In genomic region chr3:52721002-52721741, GRCh38 we compare ENCODE assay signal across 12 cellular contexts. TPM values are rescaled to one million over a fixed set of nuclear protein-coding genes. Genes with fewer than 3 reads are reported as not detected.
DNase-seq lines count a peak whose midpoint lies in the region; ATAC-seq, FAIRE-seq and TF ChIP-seq lines count a peak whose summit lies in the region.
"Had no signal": no experiment of that assay in that cellular context is flagged by ENCODE, and none has a peak within 500 bp of the region (broad histone marks: within the 10 kb centered on the region; RNA-seq: fewer than 3 reads in every experiment).

No MANE protein-coding gene starts in this region.

- no peaks in the 10 kb centered on the region for H3K27me3 Mint-ChIP-seq in CD4-positive, CD25-positive, alpha-beta regulatory T cell
- H3K27me3 Mint-ChIP-seq: activated B cell treated with CpG ODN at 0.5 μM for 24 hours had no signal

- peaks cover 9% of the 10 kb centered on the region for H3K36me3 Mint-ChIP-seq in CD4-positive, CD25-positive, alpha-beta regulatory T cell

- peak overlapping the region; percentile 18 for H3K27ac ChIP-seq in CD4-positive, CD25-positive, alpha-beta regulatory T cell (ENCODE audit: insufficient read depth, low read length, poor library complexity, severe bottlenecking)
- H3K27ac ChIP-seq in gastroesophageal sphincter (no peak overlapping the region), pancreas (no peak overlapping the region)
- H3K27ac ChIP-seq: cardiac muscle cell had no signal

- peak; percentile 50 to 53 for ATAC-seq in CD4-positive, CD25-positive, alpha-beta regulatory T cell (ENCODE audit: low read depth in 2 of 2)
- ATAC-seq in GM19395 (IDR thresholded peaks at IDR 0.05; ENCODE audit: unreplicated experiment) (peak; percentile 71), gastroesophageal sphincter (peak; percentile 31), HG02798 (IDR thresholded peaks at IDR 0.05; ENCODE audit: poor library complexity, unreplicated experiment) (no peak), pancreas (no peak)

- FAIRE-seq in pancreas (lab: Jason Lieb, UNC), result no peak

- intact Hi-C loops in pancreas (cut with DNase I), result no loop called here

- no peaks in the 10 kb centered on the region for H3K27me3 ChIP-seq in CD4-positive, CD25-positive, alpha-beta regulatory T cell (ENCODE audit: control insufficient read depth, insufficient read depth, low read length)
- H3K27me3 ChIP-seq in gastroesophageal sphincter, result no peaks in the 10 kb centered on the region
- no peaks in the 10 kb centered on the region for H3K27me3 ChIP-seq in pancreas
- H3K27me3 ChIP-seq: cardiac muscle cell, heart right ventricle had no signal

- H3K4me1 Mint-ChIP-seq in CD4-positive, CD25-positive, alpha-beta regulatory T cell, result peaks cover 10 to 22% (median 12%) of the 10 kb centered on the region in 4 donors

- TF ChIP-seq CTCF in gastroesophageal sphincter (IDR thresholded peaks at IDR 0.05), result no peak
- no peak for TF ChIP-seq CTCF in pancreas (IDR thresholded peaks at IDR 0.05)

- H3K9me3 Mint-ChIP-seq in CD4-positive, CD25-positive, alpha-beta regulatory T cell, result peaks cover 0 to 5% (median 0%) of the 10 kb centered on the region in 7 donors

- H3K36me3 ChIP-seq in CD4-positive, CD25-positive, alpha-beta regulatory T cell (ENCODE audit: control insufficient read depth, insufficient read depth, low read length), result no peaks in the 10 kb centered on the region
- H3K36me3 ChIP-seq in gastroesophageal sphincter (peaks cover 0 to 31% of the 10 kb centered on the region in 2 donors), pancreas (no peaks in the 10 kb centered on the region)
- H3K36me3 ChIP-seq: cardiac muscle cell had no signal

- peak in 2 of 3 donors; percentile 28 to 50 for DNase-seq in CD4-positive, CD25-positive, alpha-beta regulatory T cell
- DNase-seq in NOMO-1 treated with DMSO at 0.1 percent for 48 hours (lab: John Stamatoyannopoulos, UW; ENCODE audit: unreplicated experiment) (peak; percentile 97), NCI-H510A treated with DMSO at 0.1 percent for 48 hours (lab: John Stamatoyannopoulos, UW) (no peak), H4 (ENCODE audit: low spot score) (no peak), pancreas (no peak)
- DNase-seq: activated B cell treated with CpG ODN at 0.5 μM for 24 hours, heart right ventricle, NCI-H524 had no signal

- TF ChIP-seq EP300 in gastroesophageal sphincter (IDR thresholded peaks at IDR 0.05), result no peak

- peaks cover 15% of the 10 kb centered on the region for H3K4me1 ChIP-seq in CD4-positive, CD25-positive, alpha-beta regulatory T cell (ENCODE audit: control insufficient read depth, insufficient read depth, low read length, poor library complexity, severe bottlenecking)
- H3K4me1 ChIP-seq in gastroesophageal sphincter (no peaks in the 10 kb centered on the region), pancreas (no peaks in the 10 kb centered on the region)

- H3K27ac Mint-ChIP-seq in CD4-positive, CD25-positive, alpha-beta regulatory T cell, result peak overlapping the region; percentile 12 to 88 (median 62)
- H3K27ac Mint-ChIP-seq: activated B cell treated with CpG ODN at 0.5 μM for 24 hours had no signal

- no peak for TF ChIP-seq POLR2A in gastroesophageal sphincter (IDR thresholded peaks at IDR 0.05)

- 86 to 94% methylated on average over 4 to 5 of the region's 6 CpGs for WGBS in gastroesophageal sphincter (ENCODE audit: low coverage in 1 of 2), 2 donors
- WGBS in pancreas, 2 donors, result 91 to 95% methylated on average over 6 of the region's 6 CpGs

- peak overlapping the region in 3 of 4 donors; percentile 18 to 76 (median 74) for H3K4me3 Mint-ChIP-seq in CD4-positive, CD25-positive, alpha-beta regulatory T cell
- H3K4me3 Mint-ChIP-seq: activated B cell treated with CpG ODN at 0.5 μM for 24 hours had no signal

- no peaks in the 10 kb centered on the region for H3K9me3 ChIP-seq in CD4-positive, CD25-positive, alpha-beta regulatory T cell (ENCODE audit: control insufficient read depth in 2 of 2, low read length in 2 of 2)
- H3K9me3 ChIP-seq in gastroesophageal sphincter (no peaks in the 10 kb centered on the region), pancreas (no peaks in the 10 kb centered on the region)

- peak overlapping the region; percentile 20 for H3K4me3 ChIP-seq in CD4-positive, CD25-positive, alpha-beta regulatory T cell (ENCODE audit: low read depth, low read length)
- H3K4me3 ChIP-seq in gastroesophageal sphincter (no peak overlapping the region), pancreas (no peak overlapping the region)
- H3K4me3 ChIP-seq: cardiac muscle cell, heart right ventricle had no signal

RNA-seq across cellular contexts. Expression of gene SPCS1, which starts 15.3 kb away (rescaled TPM):
- 57.6 TPM for total RNA-seq in CD4-positive, CD25-positive, alpha-beta regulatory T cell
- 100 to 1,000 TPM; 304 to 318 (median 312) TPM for polyA plus RNA-seq in CD4-positive, CD25-positive, alpha-beta regulatory T cell
- total RNA-seq in gastroesophageal sphincter (100 to 1,000 TPM in 1 of 4 donors, 10 to 100 TPM in 3; 66.5 to 159 (median 88.2) TPM), pancreas (10 to 100 TPM; 54.9 to 87.1 (median 58.7) TPM)
- 153 and 208 TPM in 2 replicates for total RNA-seq in H4 (2014; rRNA removed; shearing (Covaris generic))
- 100 to 1,000 TPM in 1 of 2 donors, 10 to 100 TPM in 1; 52.4 to 121 TPM for polyA plus RNA-seq in pancreas

RNA-seq across cellular contexts. Expression of gene GLT8D1, which starts 15.6 kb away (rescaled TPM):
- 26.6 TPM for total RNA-seq in CD4-positive, CD25-positive, alpha-beta regulatory T cell
- 10 to 100 TPM; 61.9 to 73.4 (median 68.1) TPM for polyA plus RNA-seq in CD4-positive, CD25-positive, alpha-beta regulatory T cell
- total RNA-seq in gastroesophageal sphincter (10 to 100 TPM; 36.9 to 57.7 (median 48.6) TPM), pancreas (10 to 100 TPM; 19.0 to 35.0 (median 21.0) TPM)
- 67.5 and 82.7 TPM in 2 replicates for total RNA-seq in H4 (2014; rRNA removed; shearing (Covaris generic))
- 10 to 100 TPM; 24.3 to 40.7 TPM for polyA plus RNA-seq in pancreas

RNA-seq across cellular contexts. Expression of gene GNL3, which starts 35.3 kb away (rescaled TPM):
- 75.7 TPM for total RNA-seq in CD4-positive, CD25-positive, alpha-beta regulatory T cell
- 10 to 100 TPM; 42.4 to 61.5 (median 51.8) TPM for polyA plus RNA-seq in CD4-positive, CD25-positive, alpha-beta regulatory T cell
- total RNA-seq in gastroesophageal sphincter (10 to 100 TPM; 36.4 to 83.7 (median 51.7) TPM), pancreas (10 to 100 TPM; 22.4 to 57.7 (median 45.5) TPM)
- total RNA-seq in H4 (2014; rRNA removed; shearing (Covaris generic)), result 75.7 and 81.7 TPM in 2 replicates
- polyA plus RNA-seq in pancreas, result 10 to 100 TPM; 56.8 to 65.6 TPM

RNA-seq across cellular contexts. Expression of gene PBRM1, which starts 35.5 kb away (rescaled TPM):
- total RNA-seq in CD4-positive, CD25-positive, alpha-beta regulatory T cell, result 58.7 TPM
- polyA plus RNA-seq in CD4-positive, CD25-positive, alpha-beta regulatory T cell, result 10 to 100 TPM; 59.4 to 73.4 (median 67.9) TPM
- 100 to 1,000 TPM in 1 of 4 donors, 10 to 100 TPM in 3; 73.9 to 105 (median 98.4) TPM for total RNA-seq in gastroesophageal sphincter
- 17.3 and 17.4 TPM in 2 replicates for total RNA-seq in H4 (2014; rRNA removed; shearing (Covaris generic))
- 10 to 100 TPM; 18.3 to 34.9 (median 27.1) TPM for total RNA-seq in pancreas
- 1 to 10 TPM; 7.4 to 9.6 TPM for polyA plus RNA-seq in pancreas

RNA-seq across cellular contexts. Expression of gene NEK4, which starts 49.6 kb away (rescaled TPM):
- 13.9 TPM for total RNA-seq in CD4-positive, CD25-positive, alpha-beta regulatory T cell
- polyA plus RNA-seq in CD4-positive, CD25-positive, alpha-beta regulatory T cell, result 1 to 10 TPM; 6.3 to 8.5 (median 7.2) TPM
- 10 to 100 TPM; 22.1 to 29.5 (median 22.7) TPM for total RNA-seq in gastroesophageal sphincter
- 9.0 and 10.9 TPM in 2 replicates for total RNA-seq in H4 (2014; rRNA removed; shearing (Covaris generic))
- total RNA-seq in pancreas, result 10 to 100 TPM; 12.2 to 22.0 (median 16.1) TPM
- 1 to 10 TPM; 4.0 to 5.0 TPM for polyA plus RNA-seq in pancreas

Comparison
In these comparisons a context has a peak if more than half of its experiments do, and no peak if none do; other contexts are left out.
1. ATAC-seq: peak in CD4-positive, CD25-positive, alpha-beta regulatory T cell (2 of 2), GM19395 (single experiment) and gastroesophageal sphincter (single experiment); none in HG02798 (single experiment) and pancreas (0 of 4).
2. DNase-seq: peak in CD4-positive, CD25-positive, alpha-beta regulatory T cell (2 of 3) and NOMO-1 treated with DMSO at 0.1 percent for 48 hours (single experiment); none in NCI-H510A treated with DMSO at 0.1 percent for 48 hours (single experiment), H4 (single experiment) and pancreas (0 of 6).